ENCODE assay signal across 14 cellular contexts in the genomic region with DNA sequence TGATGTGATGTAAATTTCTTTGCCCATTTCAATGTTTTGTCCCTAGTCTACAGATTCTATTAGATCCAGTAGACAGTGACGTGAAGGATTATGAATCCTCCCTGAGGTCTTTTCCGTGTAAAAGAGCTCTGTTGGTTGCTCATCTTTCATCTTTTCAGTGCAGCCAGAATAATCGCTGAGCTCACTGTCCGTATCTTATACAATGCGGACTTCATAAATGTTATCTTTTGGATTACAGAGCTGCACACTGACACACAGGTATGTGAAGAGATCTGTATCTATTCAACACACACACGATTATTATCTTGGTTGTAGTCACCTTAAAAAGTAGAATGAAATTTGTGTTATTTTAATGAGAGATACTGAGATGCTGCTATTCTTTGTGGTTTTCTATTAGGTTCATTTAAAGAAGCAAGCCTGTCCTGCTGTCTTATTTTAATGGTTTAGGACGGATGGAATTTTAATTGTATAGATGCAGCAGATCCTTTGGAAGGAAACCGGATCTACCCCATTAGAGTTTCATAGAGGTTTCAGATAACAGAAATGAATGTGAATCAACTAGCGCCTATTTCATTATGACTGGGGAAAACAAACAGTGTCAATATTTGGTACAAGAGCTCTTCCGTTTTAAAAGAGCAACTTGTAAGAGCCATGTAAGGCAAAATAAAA.
DNase-seq lines count a peak whose midpoint lies in the region; ATAC-seq lines count a peak whose summit lies in the region.
"Had no signal": no experiment of that assay in that cellular context is flagged by ENCODE, and none has a peak within 500 bp of the region (broad histone marks: within the 10 kb centered on the region; RNA-seq: fewer than 3 reads in every experiment).

No MANE protein-coding gene starts in this region.

- POLR2A ChIA-PET in activated CD4-positive, alpha-beta memory T cell treated with anti-CD3 and anti-CD28 coated beads for 36 hours (lab: Charles Lee) = no interaction called here

- intact Hi-C loops in activated CD4-positive, alpha-beta memory T cell treated with anti-CD3 and anti-CD28 coated beads for 36 hours (cut with micrococcal nuclease) = no loop called here

- H3K36me3 Mint-ChIP-seq in activated CD4-positive, alpha-beta memory T cell treated with anti-CD3 and anti-CD28 coated beads for 36 hours = no peaks in the 10 kb centered on the region
- H3K36me3 Mint-ChIP-seq: CD8-positive, alpha-beta T cell had no signal

- CTCF ChIA-PET in activated CD4-positive, alpha-beta memory T cell treated with anti-CD3 and anti-CD28 coated beads for 36 hours (lab: Charles Lee) = no interaction called here

- ATAC-seq in GM19324 (IDR thresholded peaks at IDR 0.05; ENCODE audit: low FRiP score, unreplicated experiment) = no peak
- no peak for ATAC-seq in HG03039 (IDR thresholded peaks at IDR 0.05; ENCODE audit: unreplicated experiment)
- ATAC-seq: CD8-positive, alpha-beta T cell; Right ventricle myocardium inferior had no signal

- H3K4me1 Mint-ChIP-seq in activated CD4-positive, alpha-beta memory T cell treated with anti-CD3 and anti-CD28 coated beads for 36 hours (ENCODE audit: low read depth) = no peaks in the 10 kb centered on the region

- H3K9me3 Mint-ChIP-seq in activated CD4-positive, alpha-beta memory T cell treated with anti-CD3 and anti-CD28 coated beads for 36 hours = no peaks in the 10 kb centered on the region
- H3K9me3 Mint-ChIP-seq: CD8-positive, alpha-beta T cell; T-helper 2 cell treated with Interferon-gamma antibody and Interleukin-4, amounts not matched to agents 5 μg/mL and 100 μg/mL, for 36 hours had no signal

- H3K4me3 Mint-ChIP-seq in activated CD4-positive, alpha-beta memory T cell treated with anti-CD3 and anti-CD28 coated beads for 36 hours = no peak overlapping the region
- H3K4me3 Mint-ChIP-seq: CD8-positive, alpha-beta T cell; T-helper 2 cell treated with Interferon-gamma antibody and Interleukin-4, amounts not matched to agents 5 μg/mL and 100 μg/mL, for 36 hours had no signal

- DNase-seq in DMS153 treated with DMSO at 0.1 percent for 48 hours (lab: John Stamatoyannopoulos, UW; ENCODE audit: unreplicated experiment) (peak; percentile 1), NCI-H2029 treated with DMSO at 0.1 percent for 48 hours (lab: John Stamatoyannopoulos, UW) (peak; percentile 78), NCI-H69 (lab: John Stamatoyannopoulos, UW) (peak; percentile 63), left kidney (ENCODE audit: low read depth, low spot score) (peak; percentile 32), SW480 (ENCODE audit: low spot score) (no peak)
- DNase-seq in activated CD4-positive, alpha-beta memory T cell treated with anti-CD3 and anti-CD28 coated beads for 36 hours = no peak
- DNase-seq: Calu3; CD8-positive, alpha-beta T cell; Karpas-422; NCI-H1436 treated with DMSO at 0.1 percent for 48 hours had no signal

- no peak overlapping the region for H3K27ac Mint-ChIP-seq in activated CD4-positive, alpha-beta memory T cell treated with anti-CD3 and anti-CD28 coated beads for 36 hours
- H3K27ac Mint-ChIP-seq: CD8-positive, alpha-beta T cell; T-helper 2 cell treated with Interferon-gamma antibody and Interleukin-4, amounts not matched to agents 5 μg/mL and 100 μg/mL, for 36 hours had no signal

- peaks cover 10% of the 10 kb centered on the region for H3K27me3 Mint-ChIP-seq in activated CD4-positive, alpha-beta memory T cell treated with anti-CD3 and anti-CD28 coated beads for 36 hours

Comparison
In these comparisons a context has a peak if more than half of its experiments do, and no peak if none do; other contexts are left out.
1. DNase-seq: peak in DMS153 treated with DMSO at 0.1 percent for 48 hours (single experiment), NCI-H2029 treated with DMSO at 0.1 percent for 48 hours (single experiment), NCI-H69 (single experiment) and left kidney (single experiment); none in activated CD4-positive, alpha-beta memory T cell treated with anti-CD3 and anti-CD28 coated beads for 36 hours (single experiment) and SW480 (single experiment).